Comparison of ENCODE assay signal across 26 cellular contexts in the genomic region with DNA sequence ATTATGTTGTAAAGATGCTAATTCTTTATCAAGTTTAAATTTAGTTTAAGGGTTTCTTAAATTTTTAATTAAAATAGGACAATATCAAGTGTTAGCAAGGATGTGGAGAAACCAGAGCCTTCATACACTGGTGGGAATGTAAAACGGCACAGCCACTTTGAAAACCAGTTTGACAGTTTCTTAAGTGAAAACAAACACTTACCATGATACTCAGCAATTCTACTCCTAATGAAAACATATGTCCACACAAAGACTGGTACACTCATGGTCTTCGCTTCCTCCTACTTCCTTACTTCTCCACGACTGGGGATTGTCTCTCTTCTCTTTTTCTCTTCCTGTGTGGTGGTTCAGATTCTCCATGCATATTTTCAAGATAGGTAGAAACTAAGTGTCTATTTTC. TPM values are rescaled to one million over a fixed set of nuclear protein-coding genes. Genes with fewer than 3 reads are reported as not detected.
"Had no signal": no experiment of that assay in that cellular context is flagged by ENCODE, and none has a peak within 500 bp of the region (broad histone marks: within the 10 kb centered on the region; RNA-seq: fewer than 3 reads in every experiment).

No MANE protein-coding gene starts in this region.

- H3K36me3 ChIP-seq: colonic mucosa, uterus had no signal

- H3K27me3 ChIP-seq: colonic mucosa, heart right ventricle, right lobe of liver, suprapubic skin, tibial nerve, uterus had no signal

- H3K27ac ChIP-seq: colonic mucosa, epithelial cell of prostate, heart right ventricle, right lobe of liver, skin epidermis, suprapubic skin, tibial nerve, uterus had no signal

- DNase-seq: activated CD4-positive, alpha-beta memory T cell treated with anti-CD3 and anti-CD28 coated beads, Interleukin-2, amount 10 ng/mL, durations not matched to agents 7 days and 5 days; activated CD4-positive, alpha-beta T cell treated with anti-CD3 and anti-CD28 coated beads for 48 hours; activated naive CD8-positive, alpha-beta T cell treated with anti-CD3 and anti-CD28 coated beads for 36 hours; amniotic stem cell; colonic mucosa; endodermal cell; foreskin fibroblast; heart right ventricle; left colon; naive thymus-derived CD4-positive, alpha-beta T cell; occipital lobe; right lobe of liver; stimulated activated CD4-positive, alpha-beta T cell treated with anti-CD3 and anti-CD28 coated beads, Interleukin-1b, Interleukin-23, amount 100 ng/mL, for 48 hours; stimulated activated naive CD8-positive, alpha-beta T cell treated with anti-CD3 and anti-CD28 coated beads, Interleukin-15, amount 100 ng/mL, for 72 hours; uterus had no signal

- H3K4me3 ChIP-seq: colonic mucosa, heart right ventricle, lung, right lobe of liver, skin epidermis, suprapubic skin, tibial nerve, uterus had no signal

- H3K4me1 ChIP-seq: colonic mucosa, tibial nerve, uterus had no signal

- H3K9me3 ChIP-seq: colonic mucosa, heart right ventricle, right lobe of liver, suprapubic skin, tibial nerve, uterus had no signal

- ATAC-seq: activated T-helper 17 cell treated with anti-CD3 and anti-CD28 coated beads, Interleukin-2, amount 50 U/mL, for 72 hours; heart right ventricle; left colon; naive thymus-derived CD4-positive, alpha-beta T cell; right lobe of liver; stimulated activated naive CD8-positive, alpha-beta T cell treated with anti-CD3 and anti-CD28 coated beads, Interleukin-15, amount 100 ng/mL, for 72 hours had no signal

RNA-seq across cellular contexts. Expression of a gene that starts 25.9 kb away (rescaled TPM):
- total RNA-seq: neural crest cell had no signal

RNA-seq across cellular contexts. Expression of a gene that starts 49.9 kb away (rescaled TPM):
- total RNA-seq: activated CD4-positive, alpha-beta memory T cell treated with anti-CD3 and anti-CD28 coated beads, Interleukin-2, amount 10 ng/mL, durations not matched to agents 7 days and 5 days; activated naive CD8-positive, alpha-beta T cell treated with anti-CD3 and anti-CD28 coated beads for 36 hours; activated T-helper 17 cell treated with anti-CD3 and anti-CD28 coated beads, Interleukin-2, amount 50 U/mL, for 72 hours; bronchial epithelial cell; fibroblast of lung; heart right ventricle; naive thymus-derived CD4-positive, alpha-beta T cell; right lobe of liver; T-helper 1 cell treated with Interleukin-12 subunit alpha and Interleukin-12 subunit beta and Interleukin-4 antibody, amounts not matched to agents 30 ng/mL and 1 ng/mL, for 36 hours had no signal
- polyA plus RNA-seq: fibroblast of lung; heart right ventricle; keratinocyte; lung; naive thymus-derived CD4-positive, alpha-beta T cell had no signal

RNA-seq across cellular contexts. Expression of a gene that starts 55.9 kb away (rescaled TPM):
- total RNA-seq: activated CD4-positive, alpha-beta memory T cell treated with anti-CD3 and anti-CD28 coated beads, Interleukin-2, amount 10 ng/mL, durations not matched to agents 7 days and 5 days; activated T-helper 17 cell treated with anti-CD3 and anti-CD28 coated beads, Interleukin-2, amount 50 U/mL, for 72 hours; bronchial epithelial cell; fibroblast of lung; right lobe of liver; T-helper 1 cell treated with Interleukin-12 subunit alpha and Interleukin-12 subunit beta and Interleukin-4 antibody, amounts not matched to agents 30 ng/mL and 1 ng/mL, for 36 hours had no signal
- polyA plus RNA-seq: fibroblast of lung had no signal
